ENCODE assay signal across 1 cellular context in the genomic region with DNA sequence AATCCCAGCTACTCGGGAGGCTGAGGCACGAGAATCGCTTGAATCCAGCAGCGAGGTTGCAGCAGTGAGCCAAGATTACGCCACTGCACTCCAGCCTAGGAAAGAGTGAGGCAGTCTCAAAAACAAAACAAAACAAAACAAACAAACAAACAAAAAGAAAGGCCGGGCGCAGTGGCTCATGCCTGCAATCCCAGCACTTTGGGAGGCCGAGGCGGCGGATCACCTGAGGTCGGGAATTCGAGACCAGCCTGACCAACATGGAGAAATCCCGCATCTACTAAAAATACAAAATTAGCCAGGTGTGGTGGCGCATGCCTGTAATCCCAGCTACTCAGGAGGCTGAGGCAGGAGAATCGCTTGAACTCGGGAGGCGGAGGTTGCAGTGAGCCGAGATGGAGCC.
A peak's percentile ranks its signal among the peaks of the same experiment; 100 is the strongest.
TF ChIP-seq lines count a peak whose summit lies in the region.

No MANE protein-coding gene starts in this region.

TF ChIP-seq in HepG2, 621 proteins besides CTCF, POLR2A, EP300 and RAD21:
- peak; percentile 36; the same call in 1 of the 2 replicates for TF ChIP-seq ZBTB38 (CRISPR knock-in tag; IDR thresholded peaks at IDR 0.05)
